ENCODE assay signal across 5 cellular contexts in the genomic region with DNA sequence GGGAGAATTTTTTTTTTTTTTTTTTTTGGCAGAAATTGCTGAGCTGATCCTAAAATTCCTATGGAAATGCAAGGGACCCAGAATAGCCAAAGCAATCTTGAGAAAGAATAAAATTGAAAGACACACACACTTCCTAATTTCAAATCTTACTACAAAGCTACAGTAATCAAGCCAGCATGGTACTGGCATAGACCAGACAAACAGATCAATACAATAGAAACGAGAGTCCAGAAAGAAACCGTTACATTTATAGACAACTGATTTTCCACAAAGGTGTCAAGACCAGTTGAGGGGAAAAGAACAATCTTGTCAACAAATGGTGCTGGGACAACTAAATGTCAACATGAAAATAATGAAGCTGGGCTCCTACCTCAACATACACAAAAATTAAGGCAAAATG.
"Had no signal": no experiment of that assay in that cellular context is flagged by ENCODE, and none has a peak within 500 bp of the region (broad histone marks: within the 10 kb centered on the region; RNA-seq: fewer than 3 reads in every experiment).

No MANE protein-coding gene starts in this region.

- ATAC-seq: GM23338 had no signal

- H3K4me3 ChIP-seq: GM23338 had no signal

- H3K27ac Mint-ChIP-seq: GM23338, IgD-negative memory B cell had no signal

- H3K27me3 Mint-ChIP-seq: IgD-negative memory B cell had no signal

- H3K9me3 Mint-ChIP-seq: GM23338, H9, IgD-negative memory B cell had no signal

- H3K4me3 Mint-ChIP-seq: GM23338, H9 had no signal

- DNase-seq: H9, HCEC 1CT, KBM-7 had no signal
